Comparison of ENCODE assay signal across 9 cellular contexts in the genomic region with DNA sequence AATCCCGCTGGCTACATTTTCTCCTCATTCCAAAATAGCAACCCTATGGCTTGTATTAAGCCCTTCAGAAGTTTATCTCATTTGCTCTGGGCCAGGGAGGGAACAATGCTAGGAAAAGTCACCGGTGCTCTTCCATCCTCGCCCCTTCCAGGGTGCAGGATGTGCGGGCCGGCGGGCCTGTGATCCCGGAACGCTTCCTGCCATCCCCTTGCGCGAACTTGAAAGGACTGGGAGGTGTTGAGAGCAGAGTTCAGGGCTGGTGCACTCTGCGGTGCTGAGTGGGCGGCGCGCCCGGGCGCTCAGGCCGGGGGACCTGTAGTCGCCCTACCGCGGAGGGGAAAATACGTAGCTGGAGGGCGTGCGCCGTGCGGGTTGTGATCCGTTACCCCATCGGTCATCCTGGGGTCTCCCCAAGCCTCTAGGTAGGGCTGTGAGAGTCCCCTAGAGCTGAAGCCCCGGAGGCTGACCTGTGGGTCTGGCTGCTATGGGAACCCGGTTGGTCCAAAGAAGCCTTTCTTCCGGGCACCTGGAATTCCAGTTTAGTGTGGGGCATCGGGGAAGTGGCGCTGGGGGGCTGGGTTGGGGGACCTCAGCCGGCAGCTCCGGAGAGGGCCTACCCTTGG. TPM values are rescaled to one million over a fixed set of nuclear protein-coding genes. Genes with fewer than 3 reads are reported as not detected.
DNase-seq lines count a peak whose midpoint lies in the region; ATAC-seq and TF ChIP-seq lines count a peak whose summit lies in the region.
"Had no signal": no experiment of that assay in that cellular context is flagged by ENCODE, and none has a peak within 500 bp of the region (broad histone marks: within the 10 kb centered on the region; RNA-seq: fewer than 3 reads in every experiment).

No MANE protein-coding gene starts in this region.

- no peaks in the 10 kb centered on the region for H3K9me3 ChIP-seq in PC-9 (ENCODE audit: insufficient read depth, low read depth)
- no peaks in the 10 kb centered on the region for H3K9me3 ChIP-seq in parathyroid adenoma (ENCODE audit: control insufficient read depth, low read length)

- intact Hi-C loops in PC-9 (cut with micrococcal nuclease; ENCODE audit: unreplicated experiment): no loop called here
- intact Hi-C loops in left ventricle myocardium superior (cut with micrococcal nuclease): no loop called here

- TF ChIP-seq POLR2A in GM18505 (IDR thresholded peaks at IDR 0.05; ENCODE audit: borderline replicate concordance, extremely low read depth, insufficient read depth, insufficient read length): no peak

- no peaks in the 10 kb centered on the region for H3K36me3 ChIP-seq in PC-9 (ENCODE audit: low read depth)
- H3K36me3 ChIP-seq in parathyroid adenoma (ENCODE audit: control insufficient read depth, insufficient read depth, low read length): no peaks in the 10 kb centered on the region

- H2AFZ ChIP-seq in PC-9 (no peak overlapping the region), parathyroid adenoma (no peak overlapping the region)

- no peaks in the 10 kb centered on the region for H3F3A ChIP-seq in PC-9 (ENCODE audit: insufficient read depth, low read depth)

- H3K27me3 ChIP-seq in PC-9 (ENCODE audit: insufficient read depth, low read depth) (no peaks in the 10 kb centered on the region), parathyroid adenoma (ENCODE audit: control insufficient read depth, insufficient read depth, low read length) (peaks cover 35% of the 10 kb centered on the region)

- POLR2A ChIA-PET in PC-9 (lab: Charles Lee; ENCODE audit: unreplicated experiment): no interaction called here

- DNase-seq in DMS53 (lab: John Stamatoyannopoulos, UW): peak; percentile 83
- DNase-seq in PC-9: no peak
- DNase-seq in left ventricle myocardium superior: peak; percentile 35
- no peak for DNase-seq in HCEC 1CT
- no peak for DNase-seq in activated CD4-positive, alpha-beta T cell treated with anti-CD3 and anti-CD28 coated beads for 1 hour

- peak; percentile 51 for ATAC-seq in left ventricle myocardium superior
- ATAC-seq in HG03442 (IDR thresholded peaks at IDR 0.05; ENCODE audit: unreplicated experiment): no peak
- ATAC-seq in GM18505 (IDR thresholded peaks at IDR 0.05; ENCODE audit: unreplicated experiment): no peak

- H3K4me1 ChIP-seq in PC-9 (replicated peaks; ENCODE audit: insufficient read depth) (peaks cover 8% of the 10 kb centered on the region), parathyroid adenoma (no peaks in the 10 kb centered on the region)

- CTCF ChIA-PET in PC-9 (lab: Charles Lee): no interaction called here

- TF ChIP-seq CTCF in PC-9 (conservative IDR thresholded peaks at IDR 0.05) (no peak), parathyroid adenoma (IDR thresholded peaks at IDR 0.05) (no peak)

- H3K4me3 ChIP-seq in PC-9: peak overlapping the region; percentile 74; the same call in 1 of the 2 replicates
- peak overlapping the region; percentile 48 for H3K4me3 ChIP-seq in parathyroid adenoma (ENCODE audit: low read depth, low read length)

- H3K4me2 ChIP-seq in PC-9: peak overlapping the region; percentile 85
- no peak overlapping the region for H3K4me2 ChIP-seq in parathyroid adenoma (ENCODE audit: low read length)

- no TSS peak for BruUV-seq in PC-9 (replicated peaks; lab: Mats Ljungman, UMichigan)

- H3K79me2 ChIP-seq in PC-9 (ENCODE audit: low read depth) (peaks cover 3% of the 10 kb centered on the region; the same call in 1 of the 2 replicates), parathyroid adenoma (no peaks in the 10 kb centered on the region)

- no peaks in the 10 kb centered on the region for H4K20me1 ChIP-seq in PC-9 (ENCODE audit: insufficient read depth)

- H3K27ac ChIP-seq in PC-9 (no peak overlapping the region), parathyroid adenoma (no peak overlapping the region)
- H3K27ac ChIP-seq: epithelial cell of prostate had no signal

- no peak overlapping the region for H3K9ac ChIP-seq in parathyroid adenoma

- no peaks in the 10 kb centered on the region for H3K9me2 ChIP-seq in PC-9 (ENCODE audit: insufficient read depth)

RNA-seq across cellular contexts. Expression of a gene that starts 13.1 kb away (rescaled TPM):
- total RNA-seq in PC-9 (2021): 1.8 and 2.1 TPM in 2 replicates
- 1.7 TPM for total RNA-seq in left ventricle myocardium superior

Comparison
In these comparisons a context has a peak if more than half of its experiments do, and no peak if none do; other contexts are left out.
1. DNase-seq: peak in DMS53 (single experiment) and left ventricle myocardium superior (single experiment); none in PC-9 (0 of 2), HCEC 1CT (single experiment) and activated CD4-positive, alpha-beta T cell treated with anti-CD3 and anti-CD28 coated beads for 1 hour (single experiment).